ENCODE assay signal across 8 cellular contexts in the genomic region with DNA sequence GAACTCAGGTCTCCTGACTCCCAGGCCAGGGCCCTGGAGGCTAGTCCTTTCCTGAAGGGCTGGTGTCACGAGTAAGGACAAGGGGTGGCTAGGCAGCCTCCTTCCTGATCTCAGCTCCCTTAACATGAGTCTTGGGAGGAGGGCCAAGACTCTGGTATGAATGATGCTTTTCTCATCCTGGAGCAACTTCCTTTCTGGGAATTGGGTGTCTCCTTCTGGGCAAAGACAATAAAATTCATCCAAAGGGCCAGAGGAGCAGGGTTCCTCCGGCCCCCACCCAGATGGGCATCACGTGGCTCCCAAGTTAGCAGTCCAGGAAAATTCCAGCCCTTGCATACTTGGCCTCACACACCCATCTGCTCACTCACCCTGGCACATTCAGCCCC.
DNase-seq lines count a peak whose midpoint lies in the region; ATAC-seq lines count a peak whose summit lies in the region.

TSS of gene FAM167B (plus strand) at position 335 of the 386 bp plus-strand sequence. CDS start 200 bp downstream, outside the sequence.

- H3K4me3 ChIP-seq in effector memory CD4-positive, alpha-beta T cell (ENCODE audit: insufficient read depth, low read depth, low read length, poor library complexity, severe bottlenecking): peak within 1 kb of the TSS; percentile 45
- no peak within 1 kb of the TSS for H3K4me3 ChIP-seq in muscle layer of duodenum (ENCODE audit: low read depth in 1 of 2, low read length in 2 of 2)

- no peaks in the 10 kb centered on the region for H3K9me3 Mint-ChIP-seq in stimulated activated naive CD8-positive, alpha-beta T cell treated with anti-CD3 and anti-CD28 coated beads, Interleukin-15, Interleukin-2, amounts not matched to agents 100 ng/mL and 50 ng/mL, for 24 hours

- peak within 1 kb of the TSS; percentile 92 for H3K27ac ChIP-seq in effector memory CD4-positive, alpha-beta T cell (ENCODE audit: insufficient read depth, low read length, poor library complexity, severe bottlenecking)
- H3K27ac ChIP-seq in muscle layer of duodenum (ENCODE audit: low read length): peak within 1 kb of the TSS; percentile 39

- peak within 1 kb of the TSS; percentile 78 for H3K27ac Mint-ChIP-seq in stimulated activated naive CD8-positive, alpha-beta T cell treated with anti-CD3 and anti-CD28 coated beads, Interleukin-15, Interleukin-2, amounts not matched to agents 100 ng/mL and 50 ng/mL, for 24 hours

- no peaks in the 10 kb centered on the region for H3K27me3 ChIP-seq in effector memory CD4-positive, alpha-beta T cell (replicated peaks; ENCODE audit: control insufficient read depth, insufficient read depth, low read length, poor library complexity, severe bottlenecking)
- H3K27me3 ChIP-seq in muscle layer of duodenum (ENCODE audit: low read depth, low read length): no peaks in the 10 kb centered on the region

- H3K27me3 Mint-ChIP-seq in stimulated activated naive CD8-positive, alpha-beta T cell treated with anti-CD3 and anti-CD28 coated beads, Interleukin-15, Interleukin-2, amounts not matched to agents 100 ng/mL and 50 ng/mL, for 24 hours: no peaks in the 10 kb centered on the region

- peaks cover 41% of the 10 kb centered on the region for H3K4me1 ChIP-seq in effector memory CD4-positive, alpha-beta T cell (ENCODE audit: control insufficient read depth, insufficient read depth, low read length, poor library complexity, severe bottlenecking)
- H3K4me1 ChIP-seq in muscle layer of duodenum (ENCODE audit: control insufficient read depth in 1 of 2, insufficient read depth in 2 of 2, low read length in 2 of 2): peaks cover 5 to 14% of the 10 kb centered on the region in 2 donors

- peaks cover 4% of the 10 kb centered on the region for H3K36me3 Mint-ChIP-seq in stimulated activated naive CD8-positive, alpha-beta T cell treated with anti-CD3 and anti-CD28 coated beads, Interleukin-15, Interleukin-2, amounts not matched to agents 100 ng/mL and 50 ng/mL, for 24 hours (ENCODE audit: low read depth)

- H3K4me1 Mint-ChIP-seq in stimulated activated naive CD8-positive, alpha-beta T cell treated with anti-CD3 and anti-CD28 coated beads, Interleukin-15, Interleukin-2, amounts not matched to agents 100 ng/mL and 50 ng/mL, for 24 hours (ENCODE audit: low read depth): peaks cover 64% of the 10 kb centered on the region

- no peak for ATAC-seq in stimulated activated naive CD8-positive, alpha-beta T cell treated with anti-CD3 and anti-CD28 coated beads, Interleukin-15, Interleukin-2, amounts not matched to agents 100 U/mL and 50 U/mL, for 24 hours
- ATAC-seq in HG03520 (IDR thresholded peaks at IDR 0.05; ENCODE audit: unreplicated experiment) (no peak), HG02759 (IDR thresholded peaks at IDR 0.05; ENCODE audit: unreplicated experiment) (no peak)

- DNase-seq in stimulated activated naive CD8-positive, alpha-beta T cell treated with anti-CD3 and anti-CD28 coated beads, Interleukin-15, Interleukin-2, amounts not matched to agents 100 U/mL and 50 U/mL, for 24 hours: no peak
- no peak for DNase-seq in effector memory CD4-positive, alpha-beta T cell
- no peak for DNase-seq in GM19240 (ENCODE audit: insufficient read length, low spot score)
- no peak for DNase-seq in NCI-H510A treated with DMSO at 0.1 percent for 48 hours (lab: John Stamatoyannopoulos, UW)

- peak within 1 kb of the TSS; percentile 59 for H3K4me3 Mint-ChIP-seq in stimulated activated naive CD8-positive, alpha-beta T cell treated with anti-CD3 and anti-CD28 coated beads, Interleukin-15, Interleukin-2, amounts not matched to agents 100 ng/mL and 50 ng/mL, for 24 hours

- H3K36me3 ChIP-seq in effector memory CD4-positive, alpha-beta T cell (ENCODE audit: control insufficient read depth, insufficient read depth, low read length): no peaks in the 10 kb centered on the region
- no peaks in the 10 kb centered on the region for H3K36me3 ChIP-seq in muscle layer of duodenum (ENCODE audit: control insufficient read depth in 1 of 2, insufficient read depth in 2 of 2, low read length in 2 of 2)

- no peaks in the 10 kb centered on the region for H3K9me3 ChIP-seq in effector memory CD4-positive, alpha-beta T cell (ENCODE audit: control insufficient read depth, low read length)
- H3K9me3 ChIP-seq in muscle layer of duodenum (ENCODE audit: control insufficient read depth in 1 of 2, low read length in 2 of 2): no peaks in the 10 kb centered on the region
